In the genomic region with DNA sequence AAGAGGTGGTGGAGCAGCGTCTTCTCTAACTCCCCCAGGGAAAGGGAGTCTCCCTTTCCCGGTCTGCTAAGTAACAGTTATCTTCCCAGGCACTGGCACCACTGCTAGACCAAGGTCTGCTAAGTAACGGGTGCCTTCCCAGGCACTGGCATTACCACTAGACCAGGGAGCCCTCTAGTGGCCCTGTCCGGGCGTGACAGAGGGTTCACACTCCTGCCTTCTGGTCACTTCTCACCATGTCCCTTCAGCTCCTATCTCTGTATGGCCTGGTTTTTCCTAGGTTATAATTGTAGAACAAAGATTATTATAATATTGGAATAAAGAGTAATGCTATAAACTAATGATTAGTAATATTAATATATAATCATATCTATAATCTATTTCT, we compare ENCODE assay signal across 9 cellular contexts. TPM values are rescaled to one million over a fixed set of nuclear protein-coding genes. Genes with fewer than 3 reads are reported as not detected.
A peak's percentile ranks its signal among the peaks of the same experiment; 100 is the strongest.
DNase-seq lines count a peak whose midpoint lies in the region; ATAC-seq, FAIRE-seq and TF ChIP-seq lines count a peak whose summit lies in the region.
"Not testable (repeated sequence)": the region's sequence is repeated elsewhere in the genome, so short reads cannot be mapped to it uniquely, and the experiment has no call there.
"Had no signal": no experiment of that assay in that cellular context is flagged by ENCODE, and none has a peak within 500 bp of the region (broad histone marks: within the 10 kb centered on the region; RNA-seq: fewer than 3 reads in every experiment).

No MANE protein-coding gene starts in this region.

- CTCF ChIA-PET in CD4-positive, alpha-beta memory T cell (lab: Charles Lee; ENCODE audit: partially characterized antibody) = interaction anchor here (0.6 to 2.3 kb wide), 7 partner anchors 9 to 215 kb away, joined by 3 to 13 read pairs (median 3); no protein-coding TSS in a partner anchor
- CTCF ChIA-PET in activated CD4-positive, alpha-beta T cell treated with anti-CD3 and anti-CD28 coated beads for 36 hours (lab: Charles Lee) = interaction anchor here (0.6 to 2.2 kb wide), 7 partner anchors 19 to 263 kb away, joined by 3 to 7 read pairs (median 3); no protein-coding TSS in a partner anchor
- CTCF ChIA-PET in HepG2 (lab: Yijun Ruan, JAX; ENCODE audit: low intra/inter-chr PET ratio, low total read pairs) = interaction anchor here (1.5 to 1.7 kb wide), 2 partner anchors 156 to 212 kb away, joined by 5 to 6 read pairs; no protein-coding TSS in a partner anchor

- not testable (repeated sequence) for FAIRE-seq in HepG2 (lab: Jason Lieb, UNC)

- in situ Hi-C loops in HepG2 (cut with HindIII; ENCODE audit: extremely low pct_ligation_motif_present, low pct_unique_long_range_greater_than_20kb) = not testable (repeated sequence)

- POLR2A ChIA-PET in CD4-positive, alpha-beta memory T cell (lab: Charles Lee; ENCODE audit: partially characterized antibody) = interaction anchor here (0.6 to 1.6 kb wide), 6 partner anchors 73 to 263 kb away, joined by 3 to 11 read pairs (median 3); partner anchors contain the start of genes MEPCE, PVRIG and ZCWPW1
- POLR2A ChIA-PET in activated CD4-positive, alpha-beta T cell treated with anti-CD3 and anti-CD28 coated beads for 36 hours (lab: Charles Lee) = interaction anchor here (0.7 to 1.0 kb wide), 5 partner anchors 9 to 197 kb away, joined by 3 to 6 read pairs (median 4); partner anchors contain the start of gene LAMTOR4
- POLR2A ChIA-PET in HepG2 (lab: Yijun Ruan, JAX) = interaction anchor here (1.4 kb wide), 1 partner anchor 98 kb away, joined by 3 read pairs; no protein-coding TSS in a partner anchor

- 0 out of 2 replicates have a peak, but pooled peaks have one; percentile 28 for TF ChIP-seq RAD21 in HepG2 (CRISPR knock-in tag; IDR thresholded peaks at IDR 0.05)

- not testable (repeated sequence) for H3K27me3 Mint-ChIP-seq in CD4-positive, alpha-beta memory T cell; activated CD4-positive, alpha-beta T cell treated with anti-CD3 and anti-CD28 coated beads for 36 hours

- not testable (repeated sequence) for TF ChIP-seq POLR2A in HepG2 (IDR thresholded peaks at IDR 0.05; ENCODE audit: insufficient read depth in 1 of 2, low read depth in 2 of 2, low read length in 2 of 2)

- H3K27me3 ChIP-seq in CD4-positive, alpha-beta memory T cell (ENCODE audit: insufficient read depth, low read length); HepG2 (ENCODE audit: control insufficient read depth in 1 of 2, insufficient read depth in 2 of 2, low read length in 2 of 2): not testable (repeated sequence)

- intact Hi-C loops in CD4-positive, alpha-beta memory T cell (cut with micrococcal nuclease) = loop anchor here (1.0 to 2.0 kb wide), 4 partner anchors 9 to 212 kb away; partner anchors contain the start of genes MEPCE and ZCWPW1
- intact Hi-C loops in activated CD4-positive, alpha-beta T cell treated with anti-CD3 and anti-CD28 coated beads for 36 hours (cut with DNase I, micrococcal nuclease) = loop anchor here (1.0 to 10.0 kb wide), 6 partner anchors 20 to 218 kb away; partner anchors contain the start of genes LAMTOR4 (in 2 of the 2), MBLAC1 (in 1 of the 2), MEPCE (in 1 of the 2) and ZCWPW1 (in 1 of the 2)
- intact Hi-C loops in HepG2 (cut with micrococcal nuclease; ENCODE audit: unreplicated experiment) = loop anchor here (10.0 kb wide), 1 partner anchor 100 kb away; no protein-coding TSS in a partner anchor

- not testable (repeated sequence) for H3K9ac ChIP-seq in HepG2 (ENCODE audit: insufficient read depth, low read depth, low read length)

- H3K36me3 ChIP-seq in CD4-positive, alpha-beta memory T cell (ENCODE audit: insufficient read depth, low read length) = peaks cover 36% of the 10 kb centered on the region
- H3K36me3 ChIP-seq in HepG2 (replicated peaks in 1 of 2; ENCODE audit: control insufficient read depth in 1 of 2, insufficient read depth in 2 of 2, low read length in 2 of 2) = peaks cover 23 to 57% of the 10 kb centered on the region in 2 experiments

- BruUV-seq in HepG2 (replicated peaks; lab: Mats Ljungman, UMichigan) = TSS peak; percentile 70

- H3K27ac ChIP-seq in CD4-positive, alpha-beta memory T cell (ENCODE audit: low read depth, low read length) = peak overlapping the region; percentile 81
- H3K27ac ChIP-seq in HepG2 (ENCODE audit: extremely low read length, insufficient read depth, low read length) = not testable (repeated sequence)

- not testable (repeated sequence) for H3K9me3 ChIP-seq in CD4-positive, alpha-beta memory T cell (ENCODE audit: control insufficient read depth in 1 of 2, low read length in 2 of 2); HepG2 (ENCODE audit: low read length)

- ATAC-seq in GM19452 (IDR thresholded peaks at IDR 0.05; ENCODE audit: unreplicated experiment) = peak; percentile 47
- peak; percentile 14 for ATAC-seq in HG03342 (IDR thresholded peaks at IDR 0.05; ENCODE audit: unreplicated experiment)
- ATAC-seq in activated CD4-positive, alpha-beta T cell treated with anti-CD3 and anti-CD28 coated beads for 36 hours = peak; percentile 59
- ATAC-seq in HepG2 = peak; percentile 69

- H3K4me1 Mint-ChIP-seq in CD4-positive, alpha-beta memory T cell = peaks cover 10 to 28% (median 19%) of the 10 kb centered on the region in 4 donors
- H3K4me1 Mint-ChIP-seq in activated CD4-positive, alpha-beta T cell treated with anti-CD3 and anti-CD28 coated beads for 36 hours = peaks cover 35% of the 10 kb centered on the region

- peak; percentile 61 for TF ChIP-seq CTCF in HepG2 (CRISPR knock-in tag; IDR thresholded peaks at IDR 0.05)

- peaks cover 37 to 59% of the 10 kb centered on the region in 2 donors for H3K36me3 Mint-ChIP-seq in CD4-positive, alpha-beta memory T cell
- peaks cover 61% of the 10 kb centered on the region for H3K36me3 Mint-ChIP-seq in activated CD4-positive, alpha-beta T cell treated with anti-CD3 and anti-CD28 coated beads for 36 hours (ENCODE audit: low read depth)

- H3K4me2 ChIP-seq in HepG2 (ENCODE audit: low read depth, low read length) = not testable (repeated sequence)

- H3K27ac Mint-ChIP-seq in CD4-positive, alpha-beta memory T cell = peak overlapping the region; percentile 79 to 99 (median 98)
- H3K27ac Mint-ChIP-seq in activated CD4-positive, alpha-beta T cell treated with anti-CD3 and anti-CD28 coated beads for 36 hours = not testable (repeated sequence)

- H3K4me3 ChIP-seq in CD4-positive, alpha-beta memory T cell (ENCODE audit: low read length in 2 of 2); HepG2 (replicated peaks in 1 of 3; ENCODE audit: insufficient read depth in 1 of 3, low read depth in 2 of 3, low read length in 3 of 3): not testable (repeated sequence)

- not testable (repeated sequence) for H3K79me2 ChIP-seq in HepG2 (ENCODE audit: insufficient read depth, low read length)

- peak; percentile 50 to 79 (median 64) for DNase-seq in CD4-positive, alpha-beta memory T cell
- DNase-seq in NCI-H82 (lab: John Stamatoyannopoulos, UW) = peak; percentile 86
- DNase-seq in activated CD4-positive, alpha-beta T cell treated with anti-CD3 and anti-CD28 coated beads for 36 hours = peak; percentile 80
- DNase-seq in central memory CD4-positive, alpha-beta T cell = peak; percentile 68
- DNase-seq in HepG2 (ENCODE audit: low spot score) = peak; percentile 52
- DNase-seq in stimulated activated CD4-positive, alpha-beta T cell treated with anti-CD3 and anti-CD28 coated beads, TNF-alpha, amount 100 ng/mL, for 1 hour (ENCODE audit: low read depth in 3 of 3, low spot score in 1 of 3) = peak in 2 of 3 donors; percentile 18 to 31

- H3K4me1 ChIP-seq in CD4-positive, alpha-beta memory T cell (ENCODE audit: insufficient read depth, low read length) = peaks cover 21% of the 10 kb centered on the region
- peaks cover 11% of the 10 kb centered on the region for H3K4me1 ChIP-seq in HepG2 (ENCODE audit: insufficient read depth, low read length)

- peak overlapping the region in 7 of 8 donors; percentile 37 to 82 (median 77) for H3K4me3 Mint-ChIP-seq in CD4-positive, alpha-beta memory T cell
- peak overlapping the region; percentile 70 for H3K4me3 Mint-ChIP-seq in activated CD4-positive, alpha-beta T cell treated with anti-CD3 and anti-CD28 coated beads for 36 hours

- H3K9me3 Mint-ChIP-seq in CD4-positive, alpha-beta memory T cell; activated CD4-positive, alpha-beta T cell treated with anti-CD3 and anti-CD28 coated beads for 36 hours (ENCODE audit: low read depth): not testable (repeated sequence)

- not testable (repeated sequence) for TF ChIP-seq EP300 in HepG2 (IDR thresholded peaks at IDR 0.05; ENCODE audit: low read depth in 2 of 2, low read length in 2 of 2); HepG2 (CRISPR knock-in tag; IDR thresholded peaks at IDR 0.05; ENCODE audit: borderline replicate concordance)

- H4K20me1 ChIP-seq in HepG2 (ENCODE audit: insufficient read depth, low read length) = not testable (repeated sequence)

- WGBS in HepG2 (ENCODE audit: low lambda C conversion rate) = 0% methylated on average over 2 of the region's 5 CpGs

- not testable (repeated sequence) for H2AFZ ChIP-seq in HepG2 (ENCODE audit: low read length)

RNA-seq across cellular contexts. Expression of gene PILRB, which starts 12.6 kb away (rescaled TPM):
- 100 to 1,000 TPM; 104 to 117 TPM for total RNA-seq in CD4-positive, alpha-beta memory T cell
- 1 to 10 TPM; 1.1 to 5.2 TPM for polyA plus RNA-seq in CD4-positive, alpha-beta memory T cell
- total RNA-seq in activated CD4-positive, alpha-beta T cell treated with anti-CD3 and anti-CD28 coated beads for 36 hours = 10 to 100 TPM; 30.5 to 37.5 TPM
- total RNA-seq in HepG2 (2016; rRNA removed; fragmentation: Illumina TruSeq; extraction: Trizol) = 5.6 and 16.6 TPM in 2 replicates
- total RNA-seq in HepG2 (2016; cell fraction: cytosol; rRNA removed; fragmentation: Illumina TruSeq; extraction: Trizol; ENCODE audit: low read depth) = 12.8 and 13.9 TPM in 2 replicates
- total RNA-seq in HepG2 (2016; cell fraction: insoluble cytoplasmic fraction; rRNA removed; fragmentation: Illumina TruSeq; extraction: Trizol) = 3.9 and 16.7 TPM in 2 replicates
- 13.5 and 15.0 TPM in 2 replicates for total RNA-seq in HepG2 (2016; cell fraction: membrane; rRNA removed; fragmentation: Illumina TruSeq; extraction: Trizol)
- total RNA-seq in HepG2 (2016; cell fraction: nucleus; rRNA removed; fragmentation: Illumina TruSeq; extraction: Trizol) = 21.2 TPM in 2 replicates
- polyA plus RNA-seq in HepG2 (2011; rRNA removed) = 33.0 and 33.8 TPM in 2 replicates
- 11.8 and 15.4 TPM in 2 replicates for polyA plus RNA-seq in HepG2 (2011; cell fraction: cytosol; rRNA removed)
- polyA plus RNA-seq in HepG2 (2011; cell fraction: nucleus; rRNA removed) = 225 and 245 TPM in 2 replicates
- 9.7 and 13.3 TPM in 2 replicates for polyA plus RNA-seq in HepG2 (2012)
- polyA plus RNA-seq in HepG2 (2016; cell fraction: cytosol; fragmentation: Illumina TruSeq; extraction: Trizol; ENCODE audit: low read depth) = 6.0 and 6.1 TPM in 2 replicates
- polyA plus RNA-seq in HepG2 (2016; cell fraction: insoluble cytoplasmic fraction; fragmentation: Illumina TruSeq; extraction: Trizol; ENCODE audit: low read depth) = 4.8 and 5.6 TPM in 2 replicates
- 6.2 and 8.7 TPM in 2 replicates for polyA plus RNA-seq in HepG2 (2016; cell fraction: membrane; fragmentation: Illumina TruSeq; extraction: Trizol; ENCODE audit: low read depth)
- polyA plus RNA-seq in HepG2 (2016; cell fraction: nucleus; fragmentation: Illumina TruSeq; extraction: Trizol; ENCODE audit: insufficient read depth, low read depth) = 70.3 and 84.6 TPM in 2 replicates
- polyA minus RNA-seq in HepG2 (2011; rRNA and poly(A)+ RNA removed; ENCODE audit: low replicate concordance) = 11.9 and 38.3 TPM in 2 replicates
- 1.8 and 1.9 TPM in 2 replicates for polyA minus RNA-seq in HepG2 (2011; cell fraction: cytosol; rRNA and poly(A)+ RNA removed)
- 19.1 and 21.0 TPM in 2 replicates for polyA minus RNA-seq in HepG2 (2011; cell fraction: nucleus; rRNA and poly(A)+ RNA removed)

RNA-seq across cellular contexts. Expression of gene PILRA, which starts 28.0 kb away (rescaled TPM):
- 1 to 10 TPM; 5.7 to 5.8 TPM for total RNA-seq in CD4-positive, alpha-beta memory T cell
- under 1 TPM in 1 of 2 donors, not detected in 1; 0.32 TPM for polyA plus RNA-seq in CD4-positive, alpha-beta memory T cell
- under 1 TPM; 0.80 to 0.90 TPM for total RNA-seq in activated CD4-positive, alpha-beta T cell treated with anti-CD3 and anti-CD28 coated beads for 36 hours
- 0.13 TPM in 1 of 2 replicates, not detected in the other for total RNA-seq in HepG2 (2016; rRNA removed; fragmentation: Illumina TruSeq; extraction: Trizol)
- total RNA-seq in HepG2 (2016; cell fraction: cytosol; rRNA removed; fragmentation: Illumina TruSeq; extraction: Trizol; ENCODE audit: low read depth) = not detected in 2 replicates
- 0.13 and 0.24 TPM in 2 replicates for total RNA-seq in HepG2 (2016; cell fraction: insoluble cytoplasmic fraction; rRNA removed; fragmentation: Illumina TruSeq; extraction: Trizol)
- total RNA-seq in HepG2 (2016; cell fraction: membrane; rRNA removed; fragmentation: Illumina TruSeq; extraction: Trizol) = not detected in 2 replicates
- not detected in 2 replicates for total RNA-seq in HepG2 (2016; cell fraction: nucleus; rRNA removed; fragmentation: Illumina TruSeq; extraction: Trizol)
- 0.97 and 1.3 TPM in 2 replicates for polyA plus RNA-seq in HepG2 (2011; rRNA removed)
- 0.24 and 0.41 TPM in 2 replicates for polyA plus RNA-seq in HepG2 (2011; cell fraction: cytosol; rRNA removed)
- polyA plus RNA-seq in HepG2 (2011; cell fraction: nucleus; rRNA removed) = 3.1 and 3.6 TPM in 2 replicates
- polyA plus RNA-seq in HepG2 (2012) = 0.39 and 1.1 TPM in 2 replicates
- not detected in 2 replicates for polyA plus RNA-seq in HepG2 (2016; cell fraction: cytosol; fragmentation: Illumina TruSeq; extraction: Trizol; ENCODE audit: low read depth)
- 0.34 TPM in 1 of 2 replicates, not detected in the other for polyA plus RNA-seq in HepG2 (2016; cell fraction: insoluble cytoplasmic fraction; fragmentation: Illumina TruSeq; extraction: Trizol; ENCODE audit: low read depth)
- 0.14 TPM in 1 of 2 replicates, not detected in the other for polyA plus RNA-seq in HepG2 (2016; cell fraction: membrane; fragmentation: Illumina TruSeq; extraction: Trizol; ENCODE audit: low read depth)
- polyA plus RNA-seq in HepG2 (2016; cell fraction: nucleus; fragmentation: Illumina TruSeq; extraction: Trizol; ENCODE audit: insufficient read depth, low read depth) = 0.79 and 1.7 TPM in 2 replicates
- 1.4 and 10.4 TPM in 2 replicates for polyA minus RNA-seq in HepG2 (2011; rRNA and poly(A)+ RNA removed; ENCODE audit: low replicate concordance)
- not detected in 2 replicates for polyA minus RNA-seq in HepG2 (2011; cell fraction: cytosol; rRNA and poly(A)+ RNA removed)
- 1.6 and 1.9 TPM in 2 replicates for polyA minus RNA-seq in HepG2 (2011; cell fraction: nucleus; rRNA and poly(A)+ RNA removed)

RNA-seq across cellular contexts. Expression of gene SPDYE3, which starts 37.8 kb away (rescaled TPM):
- not detected for total RNA-seq in CD4-positive, alpha-beta memory T cell
- polyA plus RNA-seq in CD4-positive, alpha-beta memory T cell = 1 to 10 TPM; 6.3 to 9.9 TPM
- total RNA-seq in activated CD4-positive, alpha-beta T cell treated with anti-CD3 and anti-CD28 coated beads for 36 hours = not detected
- total RNA-seq in HepG2 (2016; rRNA removed; fragmentation: Illumina TruSeq; extraction: Trizol) = not detected in 2 replicates
- total RNA-seq in HepG2 (2016; cell fraction: cytosol; rRNA removed; fragmentation: Illumina TruSeq; extraction: Trizol; ENCODE audit: low read depth) = not detected in 2 replicates
- not detected in 2 replicates for total RNA-seq in HepG2 (2016; cell fraction: insoluble cytoplasmic fraction; rRNA removed; fragmentation: Illumina TruSeq; extraction: Trizol)
- total RNA-seq in HepG2 (2016; cell fraction: membrane; rRNA removed; fragmentation: Illumina TruSeq; extraction: Trizol) = not detected in 2 replicates
- not detected in 2 replicates for total RNA-seq in HepG2 (2016; cell fraction: nucleus; rRNA removed; fragmentation: Illumina TruSeq; extraction: Trizol)
- not detected in 2 replicates for polyA plus RNA-seq in HepG2 (2011; rRNA removed)
- not detected in 2 replicates for polyA plus RNA-seq in HepG2 (2011; cell fraction: cytosol; rRNA removed)
- polyA plus RNA-seq in HepG2 (2011; cell fraction: nucleus; rRNA removed) = not detected in 2 replicates
- polyA plus RNA-seq in HepG2 (2012) = 1.7 and 3.2 TPM in 2 replicates
- polyA plus RNA-seq in HepG2 (2016; cell fraction: cytosol; fragmentation: Illumina TruSeq; extraction: Trizol; ENCODE audit: low read depth) = not detected in 2 replicates
- polyA plus RNA-seq in HepG2 (2016; cell fraction: insoluble cytoplasmic fraction; fragmentation: Illumina TruSeq; extraction: Trizol; ENCODE audit: low read depth) = not detected in 2 replicates
- not detected in 2 replicates for polyA plus RNA-seq in HepG2 (2016; cell fraction: membrane; fragmentation: Illumina TruSeq; extraction: Trizol; ENCODE audit: low read depth)
- polyA plus RNA-seq in HepG2 (2016; cell fraction: nucleus; fragmentation: Illumina TruSeq; extraction: Trizol; ENCODE audit: insufficient read depth, low read depth) = not detected in 2 replicates
- polyA minus RNA-seq in HepG2 (2011; rRNA and poly(A)+ RNA removed; ENCODE audit: low replicate concordance) = not detected in 2 replicates
- not detected in 2 replicates for polyA minus RNA-seq in HepG2 (2011; cell fraction: cytosol; rRNA and poly(A)+ RNA removed)
- not detected in 2 replicates for polyA minus RNA-seq in HepG2 (2011; cell fraction: nucleus; rRNA and poly(A)+ RNA removed)
- total RNA-seq: T-helper 2 cell treated with Interferon-gamma antibody and Interleukin-4, amounts not matched to agents 100 ng/mL and 5 ng/mL, for 36 hours had no signal

Comparison
In these comparisons a context has a peak if more than half of its experiments do, and no peak if none do; other contexts are left out.
1. DNase-seq: peak in every context shown above with its lines; median percentile 86 in NCI-H82; 80 in activated CD4-positive, alpha-beta T cell treated with anti-CD3 and anti-CD28 coated beads for 36 hours; 68 in central memory CD4-positive, alpha-beta T cell; 64 in CD4-positive, alpha-beta memory T cell; 52 in HepG2; 24 in stimulated activated CD4-positive, alpha-beta T cell treated with anti-CD3 and anti-CD28 coated beads, TNF-alpha, amount 100 ng/mL, for 1 hour.
2. ATAC-seq: peak in every context shown above with its lines; median percentile 69 in HepG2; 59 in activated CD4-positive, alpha-beta T cell treated with anti-CD3 and anti-CD28 coated beads for 36 hours; 47 in GM19452; 14 in HG03342.